In genomic region chr2:19752500-19752899, GRCh38 we compare ENCODE assay signal across 1 cellular context.
TF ChIP-seq lines count a peak whose summit lies in the region.

No MANE protein-coding gene starts in this region.

TF ChIP-seq in IMR-90, 13 proteins besides CTCF, POLR2A, EP300 and RAD21 (continued from another document):
- TF ChIP-seq ELK1 (IDR thresholded peaks at IDR 0.05; ENCODE audit: borderline replicate concordance, low read depth, low read length) = no peak
- no peak for TF ChIP-seq MXI1 (IDR thresholded peaks at IDR 0.05; ENCODE audit: borderline replicate concordance, low read depth, low read length)
- no peak for TF ChIP-seq RCOR1 (IDR thresholded peaks at IDR 0.05; ENCODE audit: insufficient replicate concordance, low read length)
